8 cellular contexts compared by ENCODE assay signal in genomic region chr1:31943546-31944184, GRCh38. TPM values are rescaled to one million over a fixed set of nuclear protein-coding genes. Genes with fewer than 3 reads are reported as not detected.
DNase-seq lines count a peak whose midpoint lies in the region; ATAC-seq and TF ChIP-seq lines count a peak whose summit lies in the region.

No MANE protein-coding gene starts in this region.

- ATAC-seq in thoracic aorta (ENCODE audit: insufficient number of reproducible peaks, low FRiP score, low read depth) (no peak), GM19328 (IDR thresholded peaks at IDR 0.05; ENCODE audit: unreplicated experiment) (no peak), GM19395 (IDR thresholded peaks at IDR 0.05; ENCODE audit: unreplicated experiment) (no peak)

- H3K9me3 ChIP-seq in iPS-18c (ENCODE audit: control insufficient read depth, insufficient read depth, low read length), result no peaks in the 10 kb centered on the region
- no peaks in the 10 kb centered on the region for H3K9me3 ChIP-seq in thoracic aorta

- H3K27me3 Mint-ChIP-seq in T-helper 1 cell treated with Interleukin-12 subunit alpha and Interleukin-12 subunit beta and Interleukin-4 antibody, amounts not matched to agents 30 μg/mL and 1 μg/mL, for 36 hours (ENCODE audit: low read depth), result no peaks in the 10 kb centered on the region

- peak overlapping the region; percentile 92 for H3K4me3 Mint-ChIP-seq in T-helper 1 cell treated with Interleukin-12 subunit alpha and Interleukin-12 subunit beta and Interleukin-4 antibody, amounts not matched to agents 30 μg/mL and 1 μg/mL, for 36 hours

- H3K27me3 ChIP-seq in thoracic aorta (replicated peaks; ENCODE audit: insufficient read depth), result no peaks in the 10 kb centered on the region

- peak overlapping the region; percentile 96 for H3K27ac Mint-ChIP-seq in T-helper 1 cell treated with Interleukin-12 subunit alpha and Interleukin-12 subunit beta and Interleukin-4 antibody, amounts not matched to agents 30 μg/mL and 1 μg/mL, for 36 hours

- TF ChIP-seq CTCF in thoracic aorta (IDR thresholded peaks at IDR 0.05), result no peak

- peak overlapping the region; percentile 43; the same call in 1 of the 2 replicates for H3K4me3 ChIP-seq in iPS-18c (ENCODE audit: insufficient read depth, low read depth, low read length)
- peak overlapping the region; percentile 81 for H3K4me3 ChIP-seq in thoracic aorta

- peaks cover 12 to 29% of the 10 kb centered on the region in 2 donors for H3K4me1 ChIP-seq in thoracic aorta (ENCODE audit: control insufficient read depth in 1 of 2, low read depth in 2 of 2)

- peak; percentile 50 for DNase-seq in activated CD8-positive, alpha-beta memory T cell treated with anti-CD3 and anti-CD28 coated beads, Interleukin-2, amount 50 U/mL, for 48 hours
- DNase-seq in activated CD8-positive, alpha-beta memory T cell treated with anti-CD3 and anti-CD28 coated beads for 24 hours, result no peak
- no peak for DNase-seq in thoracic aorta (ENCODE audit: low spot score)
- DNase-seq in DMS153 (lab: John Stamatoyannopoulos, UW), result no peak

- H3K27ac ChIP-seq in thoracic aorta, result peak overlapping the region; percentile 96 to 99

- peaks cover 46% of the 10 kb centered on the region for H3K4me1 Mint-ChIP-seq in T-helper 1 cell treated with Interleukin-12 subunit alpha and Interleukin-12 subunit beta and Interleukin-4 antibody, amounts not matched to agents 30 μg/mL and 1 μg/mL, for 36 hours (ENCODE audit: low read depth)

- H3K36me3 Mint-ChIP-seq in T-helper 1 cell treated with Interleukin-12 subunit alpha and Interleukin-12 subunit beta and Interleukin-4 antibody, amounts not matched to agents 30 μg/mL and 1 μg/mL, for 36 hours (ENCODE audit: low read depth), result peaks cover 2% of the 10 kb centered on the region

- no peaks in the 10 kb centered on the region for H3K36me3 ChIP-seq in thoracic aorta

- no peaks in the 10 kb centered on the region for H3K9me3 Mint-ChIP-seq in T-helper 1 cell treated with Interleukin-12 subunit alpha and Interleukin-12 subunit beta and Interleukin-4 antibody, amounts not matched to agents 30 μg/mL and 1 μg/mL, for 36 hours

RNA-seq across cellular contexts. Expression of gene PTP4A2, which starts 5.5 kb away (rescaled TPM):
- 100 to 1,000 TPM; 104 to 237 TPM for total RNA-seq in thoracic aorta
